In genomic region chr14:95522556-95522955, GRCh38 we compare ENCODE assay signal across 10 cellular contexts. TPM values are rescaled to one million over a fixed set of nuclear protein-coding genes. Genes with fewer than 3 reads are reported as not detected.
DNase-seq lines count a peak whose midpoint lies in the region; ATAC-seq and TF ChIP-seq lines count a peak whose summit lies in the region.
"Had no signal": no experiment of that assay in that cellular context is flagged by ENCODE, and none has a peak within 500 bp of the region (broad histone marks: within the 10 kb centered on the region; RNA-seq: fewer than 3 reads in every experiment).

No MANE protein-coding gene starts in this region.

- WGBS in transverse colon (ENCODE audit: low coverage in 1 of 2), 2 donors: 64 to 86% methylated on average over 4 of the region's 4 CpGs

- in situ Hi-C loops in transverse colon (cut with MboI; ENCODE audit: low pct_ligation_motif_present in 1 of 4, low pct_unique_long_range_greater_than_20kb in 1 of 4, low sequenced_read_pairs in 3 of 4): loop anchor here in 1 of 4 donors (10.0 kb wide), 1 partner anchor 78 kb away; no protein-coding TSS in a partner anchor

- peaks cover 2% of the 10 kb centered on the region for H3K36me3 Mint-ChIP-seq in activated naive CD4-positive, alpha-beta T cell treated with anti-CD3 and anti-CD28 coated beads for 36 hours (ENCODE audit: low read depth)
- H3K36me3 Mint-ChIP-seq in T-cell (no peaks in the 10 kb centered on the region), chondrocyte (ENCODE audit: low read depth) (no peaks in the 10 kb centered on the region)
- peaks cover 20% of the 10 kb centered on the region for H3K36me3 Mint-ChIP-seq in stimulated activated effector memory CD8-positive, alpha-beta T cell treated with anti-CD3 and anti-CD28 coated beads, Interleukin-12 subunit alpha, Interleukin-12 subunit beta, amount 100 ng/mL, for 72 hours
- peaks cover 0 to 10% of the 10 kb centered on the region in 2 donors for H3K36me3 Mint-ChIP-seq in stimulated activated naive B cell treated with anti-CD40 and anti-IgM and Interleukin-4, amounts not matched to agents 10 μg/mL and 1 μg/mL and 100 μg/mL, for 72 hours

- H3K4me3 ChIP-seq in transverse colon (no peak overlapping the region), MG63 (no peak overlapping the region)

- H3K4me3 Mint-ChIP-seq in activated naive CD4-positive, alpha-beta T cell treated with anti-CD3 and anti-CD28 coated beads for 36 hours: peak overlapping the region; percentile 80
- H3K4me3 Mint-ChIP-seq in T-cell (peak overlapping the region; percentile 25 to 86 (median 78)), chondrocyte (ENCODE audit: unreplicated experiment) (no peak overlapping the region)
- H3K4me3 Mint-ChIP-seq in stimulated activated effector memory CD8-positive, alpha-beta T cell treated with anti-CD3 and anti-CD28 coated beads, Interleukin-12 subunit alpha, Interleukin-12 subunit beta, amount 100 ng/mL, for 72 hours: peak overlapping the region; percentile 85
- no peak overlapping the region for H3K4me3 Mint-ChIP-seq in stimulated activated naive B cell treated with anti-CD40 and anti-IgM and Interleukin-4, amounts not matched to agents 10 μg/mL and 1 μg/mL and 100 μg/mL, for 72 hours

- H3K4me1 Mint-ChIP-seq in activated naive CD4-positive, alpha-beta T cell treated with anti-CD3 and anti-CD28 coated beads for 36 hours (ENCODE audit: low read depth): peaks cover 90% of the 10 kb centered on the region
- H3K4me1 Mint-ChIP-seq in T-cell: peaks cover 92 to 96% (median 95%) of the 10 kb centered on the region in 3 donors
- peaks cover 87% of the 10 kb centered on the region for H3K4me1 Mint-ChIP-seq in chondrocyte (ENCODE audit: low read depth)
- peaks cover 93% of the 10 kb centered on the region for H3K4me1 Mint-ChIP-seq in stimulated activated effector memory CD8-positive, alpha-beta T cell treated with anti-CD3 and anti-CD28 coated beads, Interleukin-12 subunit alpha, Interleukin-12 subunit beta, amount 100 ng/mL, for 72 hours
- peaks cover 64 to 68% of the 10 kb centered on the region in 2 donors for H3K4me1 Mint-ChIP-seq in stimulated activated naive B cell treated with anti-CD40 and anti-IgM and Interleukin-4, amounts not matched to agents 10 μg/mL and 1 μg/mL and 100 μg/mL, for 72 hours

- H3K27me3 Mint-ChIP-seq in activated naive CD4-positive, alpha-beta T cell treated with anti-CD3 and anti-CD28 coated beads for 36 hours (ENCODE audit: low read depth): no peaks in the 10 kb centered on the region
- no peaks in the 10 kb centered on the region for H3K27me3 Mint-ChIP-seq in T-cell
- no peaks in the 10 kb centered on the region for H3K27me3 Mint-ChIP-seq in chondrocyte (ENCODE audit: low read depth)
- H3K27me3 Mint-ChIP-seq in stimulated activated naive B cell treated with anti-CD40 and anti-IgM and Interleukin-4, amounts not matched to agents 10 μg/mL and 1 μg/mL and 100 μg/mL, for 72 hours: no peaks in the 10 kb centered on the region

- H3K4me1 ChIP-seq in transverse colon: peaks cover 16 to 56% (median 30%) of the 10 kb centered on the region in 4 donors

- no peak overlapping the region for H3K27ac ChIP-seq in transverse colon

- CTCF ChIA-PET in activated naive CD4-positive, alpha-beta T cell treated with anti-CD3 and anti-CD28 coated beads for 36 hours (lab: Charles Lee): interaction anchor here (1.1 to 8.6 kb wide), 7 partner anchors 11 to 79 kb away, joined by 3 to 184 read pairs (median 5); partner anchors contain the start of gene GLRX5
- CTCF ChIA-PET in T-cell (lab: Charles Lee): interaction anchor here (1.3 to 2.1 kb wide), 8 partner anchors 10 to 81 kb away, joined by 3 to 13 read pairs (median 6); no protein-coding TSS in a partner anchor

- H3K9me3 ChIP-seq in transverse colon: no peaks in the 10 kb centered on the region
- no peaks in the 10 kb centered on the region for H3K9me3 ChIP-seq in MG63

- peak overlapping the region; percentile 97 for H3K27ac Mint-ChIP-seq in activated naive CD4-positive, alpha-beta T cell treated with anti-CD3 and anti-CD28 coated beads for 36 hours
- H3K27ac Mint-ChIP-seq in T-cell (peak overlapping the region; percentile 95 to 98), chondrocyte (ENCODE audit: unreplicated experiment) (peak overlapping the region; percentile 100)
- H3K27ac Mint-ChIP-seq in stimulated activated effector memory CD8-positive, alpha-beta T cell treated with anti-CD3 and anti-CD28 coated beads, Interleukin-12 subunit alpha, Interleukin-12 subunit beta, amount 100 ng/mL, for 72 hours: peak overlapping the region; percentile 94
- H3K27ac Mint-ChIP-seq in stimulated activated naive B cell treated with anti-CD40 and anti-IgM and Interleukin-4, amounts not matched to agents 10 μg/mL and 1 μg/mL and 100 μg/mL, for 72 hours: no peak overlapping the region

- no peak for ATAC-seq in T-cell (replicated peaks in 1 of 4)
- ATAC-seq in stimulated activated effector memory CD8-positive, alpha-beta T cell treated with anti-CD3 and anti-CD28 coated beads, Interleukin-12 subunit alpha, Interleukin-12 subunit beta, amount 100 ng/mL, for 72 hours: no peak
- no peak for ATAC-seq in stimulated activated naive B cell treated with anti-CD40 and anti-IgM and Interleukin-4, amounts not matched to agents 10 μg/mL and 1 μg/mL and 100 μg/mL, for 72 hours (replicated peaks)

- no peak for TF ChIP-seq EP300 in transverse colon (IDR thresholded peaks at IDR 0.05; ENCODE audit: low read depth)

- POLR2A ChIA-PET in T-cell (lab: Charles Lee): no interaction called here

- H3K36me3 ChIP-seq in transverse colon (no peaks in the 10 kb centered on the region), MG63 (no peaks in the 10 kb centered on the region)

- peak; percentile 31 for DNase-seq in activated naive CD4-positive, alpha-beta T cell treated with anti-CD3 and anti-CD28 coated beads for 36 hours
- no peak for DNase-seq in activated naive CD4-positive, alpha-beta T cell treated with anti-CD3 and anti-CD28 coated beads, Interleukin-2, amount 50 U/mL, for 16 hours
- no peak for DNase-seq in T-cell
- no peak for DNase-seq in chondrocyte (ENCODE audit: low spot score)
- no peak for DNase-seq in stimulated activated effector memory CD8-positive, alpha-beta T cell treated with anti-CD3 and anti-CD28 coated beads, Interleukin-12 subunit alpha, Interleukin-12 subunit beta, amount 100 ng/mL, for 72 hours (ENCODE audit: low spot score in 2 of 2)
- DNase-seq in transverse colon: no peak
- no peak for DNase-seq in stimulated activated naive B cell treated with anti-CD40 and anti-IgM and Interleukin-4, amounts not matched to agents 10 μg/mL and 1 μg/mL and 100 μg/mL, for 72 hours
- no peak for DNase-seq in MG63
- DNase-seq: DMS79, NCI-H2081 treated with DMSO at 0.1 percent for 48 hours had no signal

- no peak for TF ChIP-seq CTCF in chondrocyte (IDR thresholded peaks at IDR 0.05)
- no peak for TF ChIP-seq CTCF in transverse colon (IDR thresholded peaks at IDR 0.05)

- H3K9me3 Mint-ChIP-seq in activated naive CD4-positive, alpha-beta T cell treated with anti-CD3 and anti-CD28 coated beads for 36 hours: no peaks in the 10 kb centered on the region
- H3K9me3 Mint-ChIP-seq in T-cell (no peaks in the 10 kb centered on the region), chondrocyte (ENCODE audit: low read depth) (no peaks in the 10 kb centered on the region)
- no peaks in the 10 kb centered on the region for H3K9me3 Mint-ChIP-seq in stimulated activated effector memory CD8-positive, alpha-beta T cell treated with anti-CD3 and anti-CD28 coated beads, Interleukin-12 subunit alpha, Interleukin-12 subunit beta, amount 100 ng/mL, for 72 hours
- H3K9me3 Mint-ChIP-seq in stimulated activated naive B cell treated with anti-CD40 and anti-IgM and Interleukin-4, amounts not matched to agents 10 μg/mL and 1 μg/mL and 100 μg/mL, for 72 hours: no peaks in the 10 kb centered on the region

- no peak for TF ChIP-seq POLR2A in transverse colon (IDR thresholded peaks at IDR 0.05)

- intact Hi-C loops in activated naive CD4-positive, alpha-beta T cell treated with anti-CD3 and anti-CD28 coated beads for 36 hours (cut with micrococcal nuclease): loop anchor here (5.0 kb wide), 2 partner anchors 1275 to 1565 kb away; partner anchors contain the start of gene VRK1
- intact Hi-C loops in transverse colon (cut with DNase I; ENCODE audit: low total_unique reads): no loop called here

- H3K27me3 ChIP-seq in transverse colon: no peaks in the 10 kb centered on the region
- no peaks in the 10 kb centered on the region for H3K27me3 ChIP-seq in MG63

RNA-seq across cellular contexts. Expression of gene SYNE3, which starts 6.1 kb away (rescaled TPM):
- 10 to 100 TPM; 21.6 to 22.8 TPM for total RNA-seq in activated naive CD4-positive, alpha-beta T cell treated with anti-CD3 and anti-CD28 coated beads for 36 hours
- total RNA-seq in T-cell (10 to 100 TPM; 55.6 to 92.3 (median 77.8) TPM), chondrocyte (21.4 to 22.3 TPM (median 22.0 TPM) in 3 replicates), transverse colon (10 to 100 TPM in 3 of 4 donors, 1 to 10 TPM in 1; 9.8 to 46.8 (median 13.9) TPM)
- total RNA-seq in MG63 (2014; rRNA removed; shearing (Covaris generic); ENCODE audit: low replicate concordance): 2.8 TPM in 2 replicates

RNA-seq across cellular contexts. Expression of gene GLRX5, which starts 12.3 kb away (rescaled TPM):
- 10 to 100 TPM; 34.2 to 34.6 TPM for total RNA-seq in activated naive CD4-positive, alpha-beta T cell treated with anti-CD3 and anti-CD28 coated beads for 36 hours
- total RNA-seq in T-cell (10 to 100 TPM; 15.4 to 24.2 (median 16.0) TPM), chondrocyte (30.9 to 38.9 TPM (median 33.4 TPM) in 3 replicates), transverse colon (100 to 1,000 TPM in 1 of 4 donors, 10 to 100 TPM in 3; 11.6 to 177 (median 38.2) TPM)
- 31.5 and 38.1 TPM in 2 replicates for total RNA-seq in MG63 (2014; rRNA removed; shearing (Covaris generic); ENCODE audit: low replicate concordance)

Comparison
In these comparisons a context has a peak if more than half of its experiments do, and no peak if none do; other contexts are left out.
1. H3K4me3 Mint-ChIP-seq: peak in activated naive CD4-positive, alpha-beta T cell treated with anti-CD3 and anti-CD28 coated beads for 36 hours (single experiment), T-cell (3 of 3) and stimulated activated effector memory CD8-positive, alpha-beta T cell treated with anti-CD3 and anti-CD28 coated beads, Interleukin-12 subunit alpha, Interleukin-12 subunit beta, amount 100 ng/mL, for 72 hours (single experiment); none in chondrocyte (single experiment) and stimulated activated naive B cell treated with anti-CD40 and anti-IgM and Interleukin-4, amounts not matched to agents 10 μg/mL and 1 μg/mL and 100 μg/mL, for 72 hours (0 of 2).